Comparison of ENCODE assay signal across 8 cellular contexts in genomic region chr5:13987843-13988464, GRCh38. TPM values are rescaled to one million over a fixed set of nuclear protein-coding genes. Genes with fewer than 3 reads are reported as not detected.
A peak's percentile ranks its signal among the peaks of the same experiment; 100 is the strongest.
DNase-seq lines count a peak whose midpoint lies in the region; ATAC-seq and TF ChIP-seq lines count a peak whose summit lies in the region.

No MANE protein-coding gene starts in this region.

- DNase-seq in activated CD4-positive, alpha-beta T cell treated with anti-CD3 and anti-CD28 coated beads, Interleukin-2, amount 10 ng/mL, durations not matched to agents 7 days and 5 days, result peak; percentile 36
- no peak for DNase-seq in activated CD4-positive, alpha-beta T cell treated with anti-CD3 and anti-CD28 coated beads for 1 hour
- DNase-seq in H4 (ENCODE audit: low spot score) (peak; percentile 63), NCI-H1092 (lab: John Stamatoyannopoulos, UW) (peak; percentile 7), SK-N-SH (peak; percentile 73), esophagus muscularis mucosa (ENCODE audit: extremely low spot score) (no peak), neural crest cell (ENCODE audit: low read depth, low spot score) (peak; percentile 56)

- H3K9me3 Mint-ChIP-seq in activated CD4-positive, alpha-beta T cell treated with anti-CD3 and anti-CD28 coated beads, Interleukin-2, amount 10 ng/mL, durations not matched to agents 7 days and 5 days, result no peaks in the 10 kb centered on the region
- H3K9me3 Mint-ChIP-seq in neural crest cell, result no peaks in the 10 kb centered on the region

- H3K27ac ChIP-seq in SK-N-SH (ENCODE audit: low read depth in 2 of 2, low read length in 1 of 2) (no peak overlapping the region), esophagus muscularis mucosa (replicated peaks in 1 of 4) (no peak overlapping the region)

- H3K27me3 Mint-ChIP-seq in activated CD4-positive, alpha-beta T cell treated with anti-CD3 and anti-CD28 coated beads, Interleukin-2, amount 10 ng/mL, durations not matched to agents 7 days and 5 days, result peaks cover 2% of the 10 kb centered on the region
- peaks cover 16% of the 10 kb centered on the region for H3K27me3 Mint-ChIP-seq in neural crest cell (ENCODE audit: low read depth)

- H3K9me3 ChIP-seq in SK-N-SH (no peaks in the 10 kb centered on the region), esophagus muscularis mucosa (no peaks in the 10 kb centered on the region)

- H3K9me2 ChIP-seq in SK-N-SH, result no peaks in the 10 kb centered on the region

- TF ChIP-seq EP300 in SK-N-SH (IDR thresholded peaks at IDR 0.05; ENCODE audit: borderline replicate concordance in 1 of 2, low read depth in 1 of 2, low read length in 1 of 2), result no peak
- no peak for TF ChIP-seq EP300 in esophagus muscularis mucosa (IDR thresholded peaks at IDR 0.05)

- H3K4me1 Mint-ChIP-seq in activated CD4-positive, alpha-beta T cell treated with anti-CD3 and anti-CD28 coated beads, Interleukin-2, amount 10 ng/mL, durations not matched to agents 7 days and 5 days, result no peaks in the 10 kb centered on the region
- H3K4me1 Mint-ChIP-seq in neural crest cell, result no peaks in the 10 kb centered on the region

- ATAC-seq in GM21381 (IDR thresholded peaks at IDR 0.05; ENCODE audit: unreplicated experiment), result no peak

- peaks cover 13% of the 10 kb centered on the region for H3F3A ChIP-seq in SK-N-SH (replicated peaks; ENCODE audit: insufficient read depth)

- H3K27ac Mint-ChIP-seq in activated CD4-positive, alpha-beta T cell treated with anti-CD3 and anti-CD28 coated beads, Interleukin-2, amount 10 ng/mL, durations not matched to agents 7 days and 5 days, result no peak overlapping the region
- no peak overlapping the region for H3K27ac Mint-ChIP-seq in neural crest cell (ENCODE audit: unreplicated experiment)

- H3K36me3 ChIP-seq in SK-N-SH (replicated peaks in 1 of 2; ENCODE audit: control insufficient read depth in 1 of 2, insufficient read depth in 2 of 2, low read length in 1 of 2) (no peaks in the 10 kb centered on the region), esophagus muscularis mucosa (no peaks in the 10 kb centered on the region)

- H3K9ac ChIP-seq in SK-N-SH, result no peak overlapping the region

- CTCF ChIA-PET in activated CD4-positive, alpha-beta T cell treated with anti-CD3 and anti-CD28 coated beads, Interleukin-2, amount 10 ng/mL, durations not matched to agents 7 days and 5 days (lab: Charles Lee), result interaction anchor here (0.5 to 0.6 kb wide), 2 partner anchors 83 to 277 kb away, joined by 3 to 5 read pairs; no protein-coding TSS in a partner anchor
- CTCF ChIA-PET in SK-N-SH (lab: Yijun Ruan, JAX), result interaction anchor here (0.6 to 3.7 kb wide), 17 partner anchors 11 to 669 kb away, joined by 3 to 21 read pairs (median 3); no protein-coding TSS in a partner anchor

- peak overlapping the region in 1 of 2 experiments; percentile 5; a peak in 1 of 4 replicates for H3K4me3 ChIP-seq in SK-N-SH (ENCODE audit: low read depth in 2 of 2, low read length in 1 of 2)
- no peak overlapping the region for H3K4me3 ChIP-seq in esophagus muscularis mucosa

- POLR2A ChIA-PET in activated CD4-positive, alpha-beta T cell treated with anti-CD3 and anti-CD28 coated beads, Interleukin-2, amount 10 ng/mL, durations not matched to agents 7 days and 5 days (lab: Charles Lee), result no interaction called here
- POLR2A ChIA-PET in SK-N-SH (lab: Yijun Ruan, JAX), result no interaction called here

- peaks cover 0 to 2% of the 10 kb centered on the region in 2 experiments; a peak in 1 of 4 replicates for H3K4me1 ChIP-seq in SK-N-SH (ENCODE audit: control insufficient read depth in 1 of 2, insufficient read depth in 2 of 2, low read depth in 1 of 2, low read length in 1 of 2)
- H3K4me1 ChIP-seq in esophagus muscularis mucosa, result peaks cover 0 to 7% (median 2%) of the 10 kb centered on the region in 4 donors

- TF ChIP-seq CTCF in SK-N-SH (IDR thresholded peaks at IDR 0.05) (peak; percentile 95), esophagus muscularis mucosa (IDR thresholded peaks at IDR 0.05) (peak; percentile 83 to 85 (median 83)), neural crest cell (conservative IDR thresholded peaks at IDR 0.05) (peak; percentile 98)

- intact Hi-C loops in esophagus muscularis mucosa (cut with DNase I), result loop anchor here (5.0 kb wide), 2 partner anchors 119 to 289 kb away; no protein-coding TSS in a partner anchor

- H3K36me3 Mint-ChIP-seq in activated CD4-positive, alpha-beta T cell treated with anti-CD3 and anti-CD28 coated beads, Interleukin-2, amount 10 ng/mL, durations not matched to agents 7 days and 5 days (ENCODE audit: low read depth), result no peaks in the 10 kb centered on the region
- H3K36me3 Mint-ChIP-seq in neural crest cell (ENCODE audit: low read depth), result no peaks in the 10 kb centered on the region

- peak; percentile 97 for TF ChIP-seq RAD21 in SK-N-SH (IDR thresholded peaks at IDR 0.05; ENCODE audit: low read length)

- peaks cover 27% of the 10 kb centered on the region; the same call in 1 of the 2 replicates for H3K79me2 ChIP-seq in SK-N-SH (ENCODE audit: insufficient read depth)

- H3K27me3 ChIP-seq in SK-N-SH (ENCODE audit: insufficient read depth), result no peaks in the 10 kb centered on the region
- peaks cover 0 to 12% (median 0%) of the 10 kb centered on the region in 4 donors for H3K27me3 ChIP-seq in esophagus muscularis mucosa

- H3K4me3 Mint-ChIP-seq in activated CD4-positive, alpha-beta T cell treated with anti-CD3 and anti-CD28 coated beads, Interleukin-2, amount 10 ng/mL, durations not matched to agents 7 days and 5 days, result no peak overlapping the region
- no peak overlapping the region for H3K4me3 Mint-ChIP-seq in neural crest cell

- WGBS in SK-N-SH (ENCODE audit: low lambda C conversion rate), result 22% methylated on average over 7 of the region's 7 CpGs
- 20% methylated on average over 7 of the region's 7 CpGs for WGBS in esophagus muscularis mucosa

- no peak overlapping the region for H3K4me2 ChIP-seq in SK-N-SH

- TF ChIP-seq POLR2A in esophagus muscularis mucosa (IDR thresholded peaks at IDR 0.05; ENCODE audit: low read depth), result no peak

- H4K20me1 ChIP-seq in SK-N-SH (ENCODE audit: insufficient read depth), result no peaks in the 10 kb centered on the region

- no peak overlapping the region for H2AFZ ChIP-seq in SK-N-SH (ENCODE audit: low read depth)

TF ChIP-seq in SK-N-SH, 30 proteins besides CTCF, POLR2A, EP300 and RAD21:
- TF ChIP-seq TCF12 (IDR thresholded peaks at IDR 0.05) (no peak), SMC3 (IDR thresholded peaks at IDR 0.05; ENCODE audit: low read depth, low read length) (peak; percentile 81), RXRA (IDR thresholded peaks at IDR 0.05; ENCODE audit: borderline replicate concordance, low read depth) (peak; percentile 42; the same call in 1 of the 2 replicates)

RNA-seq across cellular contexts. Expression of gene DNAH5, which starts 43.5 kb away (rescaled TPM):
- not detected for total RNA-seq in activated CD4-positive, alpha-beta T cell treated with anti-CD3 and anti-CD28 coated beads, Interleukin-2, amount 10 ng/mL, durations not matched to agents 7 days and 5 days
- total RNA-seq in H4 (2014; rRNA removed; shearing (Covaris generic)), result 1.5 TPM in 2 replicates
- 0.74 and 1.0 TPM in 2 replicates for polyA plus RNA-seq in SK-N-SH (2012; rRNA removed)
- 1.1 and 1.2 TPM in 2 replicates for polyA plus RNA-seq in SK-N-SH (2012; cell fraction: cytosol; rRNA removed)
- polyA plus RNA-seq in SK-N-SH (2012; cell fraction: nucleus; rRNA removed), result 0.69 and 1.0 TPM in 2 replicates
- total RNA-seq in esophagus muscularis mucosa (1 to 10 TPM in 1 of 4 donors, under 1 TPM in 3; 0.17 to 1.2 (median 0.63) TPM), neural crest cell (0.12 and 0.20 TPM in 2 replicates)

Comparison
In these comparisons a context has a peak if more than half of its experiments do, and no peak if none do; other contexts are left out.
1. DNase-seq: peak in activated CD4-positive, alpha-beta T cell treated with anti-CD3 and anti-CD28 coated beads, Interleukin-2, amount 10 ng/mL, durations not matched to agents 7 days and 5 days (single experiment), H4 (single experiment), NCI-H1092 (single experiment), SK-N-SH (single experiment) and neural crest cell (single experiment); none in activated CD4-positive, alpha-beta T cell treated with anti-CD3 and anti-CD28 coated beads for 1 hour (single experiment) and esophagus muscularis mucosa (single experiment).
2. Peak in every context shown above with its lines, with median percentiles within 50 percentile points of each other: CTCF ChIP-seq.